In the genomic region with DNA sequence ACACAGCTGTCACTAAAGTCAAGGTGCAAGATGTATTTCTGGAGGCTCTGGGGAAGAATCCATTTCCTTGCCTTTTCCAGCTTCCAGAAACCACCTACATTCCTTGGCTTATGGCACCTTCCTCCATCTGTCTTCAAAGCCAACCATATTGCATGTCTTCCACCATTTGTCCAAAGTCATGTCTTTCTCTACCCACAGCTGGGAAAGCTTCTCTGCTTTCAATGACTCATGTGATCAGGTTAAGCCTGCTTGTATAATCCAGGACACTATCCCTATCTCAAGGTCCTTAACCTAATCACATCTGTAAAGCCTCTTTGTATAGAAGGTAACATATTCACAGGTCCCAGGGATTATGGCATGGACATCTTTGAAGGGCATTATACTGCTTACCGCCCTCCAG, we compare ENCODE assay signal across 1 cellular context.
TF ChIP-seq lines count a peak whose summit lies in the region.

No MANE protein-coding gene starts in this region.

TF ChIP-seq in SK-N-SH treated with all-trans-retinoic acid at 6 μM for 48 hours, 23 proteins besides CTCF, POLR2A, EP300 and RAD21 (continued from another document):
- TF ChIP-seq ZC3H10 (CRISPR knock-in tag; IDR thresholded peaks at IDR 0.05), result no peak
- TF ChIP-seq GLIS3 (CRISPR knock-in tag; IDR thresholded peaks at IDR 0.05), result no peak
- TF ChIP-seq, protein P1, sequence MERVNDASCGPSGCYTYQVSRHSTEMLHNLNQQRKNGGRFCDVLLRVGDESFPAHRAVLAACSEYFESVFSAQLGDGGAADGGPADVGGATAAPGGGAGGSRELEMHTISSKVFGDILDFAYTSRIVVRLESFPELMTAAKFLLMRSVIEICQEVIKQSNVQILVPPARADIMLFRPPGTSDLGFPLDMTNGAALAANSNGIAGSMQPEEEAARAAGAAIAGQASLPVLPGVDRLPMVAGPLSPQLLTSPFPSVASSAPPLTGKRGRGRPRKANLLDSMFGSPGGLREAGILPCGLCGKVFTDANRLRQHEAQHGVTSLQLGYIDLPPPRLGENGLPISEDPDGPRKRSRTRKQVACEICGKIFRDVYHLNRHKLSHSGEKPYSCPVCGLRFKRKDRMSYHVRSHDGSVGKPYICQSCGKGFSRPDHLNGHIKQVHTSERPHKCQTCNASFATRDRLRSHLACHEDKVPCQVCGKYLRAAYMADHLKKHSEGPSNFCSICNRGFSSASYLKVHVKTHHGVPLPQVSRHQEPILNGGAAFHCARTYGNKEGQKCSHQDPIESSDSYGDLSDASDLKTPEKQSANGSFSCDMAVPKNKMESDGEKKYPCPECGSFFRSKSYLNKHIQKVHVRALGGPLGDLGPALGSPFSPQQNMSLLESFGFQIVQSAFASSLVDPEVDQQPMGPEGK (CRISPR knock-in tag; IDR thresholded peaks at IDR 0.05; ENCODE audit: borderline replicate concordance), result no peak
- TF ChIP-seq TOX (CRISPR knock-in tag; IDR thresholded peaks at IDR 0.05; ENCODE audit: borderline replicate concordance), result no peak
- no peak for TF ChIP-seq ARNTL (CRISPR knock-in tag; IDR thresholded peaks at IDR 0.05; ENCODE audit: borderline replicate concordance, low read depth)
- TF ChIP-seq ZNF8 (CRISPR knock-in tag; IDR thresholded peaks at IDR 0.05), result no peak
